ENCODE assay signal across 32 cellular contexts in genomic region chr11:134486704-134487103, GRCh38.
"Had no signal": no experiment of that assay in that cellular context is flagged by ENCODE, and none has a peak within 500 bp of the region (broad histone marks: within the 10 kb centered on the region; RNA-seq: fewer than 3 reads in every experiment).

No MANE protein-coding gene starts in this region.

- H3K27ac ChIP-seq: adrenal gland, body of pancreas, colonic mucosa, epithelial cell of prostate, WERI-Rb-1 had no signal

- ATAC-seq: activated CD4-positive, CD25-positive, alpha-beta regulatory T cell treated with anti-CD3 and anti-CD28 coated beads, Interleukin-2, amount 50 U/mL, for 24 hours; activated CD8-positive, alpha-beta T cell treated with anti-CD3 and anti-CD28 coated beads for 36 hours; activated naive CD8-positive, alpha-beta T cell treated with anti-CD3 and anti-CD28 coated beads, Interleukin-2, amount 50 U/mL, for 24 hours; body of pancreas had no signal

- H3K4me1 ChIP-seq: adrenal gland, body of pancreas, colonic mucosa had no signal

- H3K4me3 Mint-ChIP-seq: activated B cell treated with CpG ODN at 0.5 μM for 24 hours; activated CD8-positive, alpha-beta T cell treated with anti-CD3 and anti-CD28 coated beads for 36 hours; activated naive CD4-positive, alpha-beta T cell treated with anti-CD3 and anti-CD28 coated beads for 36 hours; activated naive CD4-positive, alpha-beta T cell treated with anti-CD3 and anti-CD28 coated beads, Interleukin-2, amount 50 U/mL, for 24 hours; activated naive CD8-positive, alpha-beta T cell treated with anti-CD3 and anti-CD28 coated beads for 36 hours; activated naive CD8-positive, alpha-beta T cell treated with anti-CD3 and anti-CD28 coated beads, Interleukin-2, amount 50 U/mL, for 24 hours; activated T-helper 1 cell treated with anti-CD3 and anti-CD28 coated beads, Interleukin-12 subunit alpha, Interleukin-12 subunit beta, Interleukin-2, Interleukin-4 antibody, amounts not matched to agents 30 ng/mL and 10 ng/mL and 1 ng/mL, durations not matched to agents 14 hours and 24 hours and 36 hours had no signal

- H3K27ac Mint-ChIP-seq: activated B cell treated with CpG ODN at 0.5 μM for 24 hours; activated CD8-positive, alpha-beta T cell treated with anti-CD3 and anti-CD28 coated beads for 36 hours; activated naive CD4-positive, alpha-beta T cell treated with anti-CD3 and anti-CD28 coated beads for 36 hours; activated naive CD4-positive, alpha-beta T cell treated with anti-CD3 and anti-CD28 coated beads, Interleukin-2, amount 50 U/mL, for 24 hours; activated naive CD8-positive, alpha-beta T cell treated with anti-CD3 and anti-CD28 coated beads for 36 hours; activated naive CD8-positive, alpha-beta T cell treated with anti-CD3 and anti-CD28 coated beads, Interleukin-2, amount 50 U/mL, for 24 hours; activated T-helper 1 cell treated with anti-CD3 and anti-CD28 coated beads, Interleukin-12 subunit alpha, Interleukin-12 subunit beta, Interleukin-2, Interleukin-4 antibody, amounts not matched to agents 30 ng/mL and 10 ng/mL and 1 ng/mL, durations not matched to agents 14 hours and 24 hours and 36 hours; activated T-helper 2 cell treated with anti-CD3 and anti-CD28 coated beads, Interferon-gamma antibody, Interleukin-2, Interleukin-4, amounts not matched to agents 10 μg/mL and 5 μg/mL and 100 μg/mL, durations not matched to agents 14 hours and 24 hours and 36 hours had no signal

- H3K9me3 Mint-ChIP-seq: activated B cell treated with CpG ODN at 0.5 μM for 24 hours; activated CD8-positive, alpha-beta T cell treated with anti-CD3 and anti-CD28 coated beads for 36 hours; activated naive CD4-positive, alpha-beta T cell treated with anti-CD3 and anti-CD28 coated beads for 36 hours; activated naive CD4-positive, alpha-beta T cell treated with anti-CD3 and anti-CD28 coated beads, Interleukin-2, amount 50 U/mL, for 24 hours; activated naive CD8-positive, alpha-beta T cell treated with anti-CD3 and anti-CD28 coated beads for 36 hours; activated naive CD8-positive, alpha-beta T cell treated with anti-CD3 and anti-CD28 coated beads, Interleukin-2, amount 50 U/mL, for 24 hours; activated T-helper 1 cell treated with anti-CD3 and anti-CD28 coated beads, Interleukin-12 subunit alpha, Interleukin-12 subunit beta, Interleukin-2, Interleukin-4 antibody, amounts not matched to agents 30 ng/mL and 10 ng/mL and 1 ng/mL, durations not matched to agents 14 hours and 24 hours and 36 hours; activated T-helper 2 cell treated with anti-CD3 and anti-CD28 coated beads, Interferon-gamma antibody, Interleukin-2, Interleukin-4, amounts not matched to agents 10 μg/mL and 5 μg/mL and 100 μg/mL, durations not matched to agents 14 hours and 24 hours and 36 hours had no signal

- H3K36me3 ChIP-seq: adrenal gland, colonic mucosa, WERI-Rb-1 had no signal

- DNase-seq: activated B cell treated with CpG ODN at 0.5 μM for 24 hours; activated CD4-positive, alpha-beta T cell treated with anti-CD3 and anti-CD28 coated beads for 48 hours; activated CD4-positive, alpha-beta T cell treated with anti-CD3 and anti-CD28 coated beads, Interleukin-2, amount 50 U/mL, for 1 hour; activated CD4-positive, alpha-beta T cell treated with anti-CD3 and anti-CD28 coated beads, Interleukin-2, amount 50 U/mL, for 48 hours; activated CD8-positive, alpha-beta memory T cell treated with anti-CD3 and anti-CD28 coated beads for 24 hours; activated CD8-positive, alpha-beta memory T cell treated with anti-CD3 and anti-CD28 coated beads, Interleukin-2, amount 50 U/mL, for 4 hours; activated CD8-positive, alpha-beta T cell treated with anti-CD3 and anti-CD28 coated beads for 36 hours; activated effector memory CD4-positive, alpha-beta T cell treated with anti-CD3 and anti-CD28 coated beads, Interleukin-2, amount 50 U/mL, for 16 hours; activated naive CD4-positive, alpha-beta T cell treated with anti-CD3 and anti-CD28 coated beads for 36 hours; activated naive CD8-positive, alpha-beta T cell treated with anti-CD3 and anti-CD28 coated beads for 36 hours; activated naive CD8-positive, alpha-beta T cell treated with anti-CD3 and anti-CD28 coated beads, Interleukin-2, amount 50 U/mL, for 24 hours; activated T-cell treated with anti-CD3 and anti-CD28 coated beads, Interleukin-2, amount 50 U/mL, for 48 hours; amygdala; aorta; body of pancreas; central memory CD4-positive, alpha-beta T cell; cerebellar nuclear complex; colonic mucosa; effector CD8-positive, alpha-beta T cell; foreskin fibroblast; T-helper 2 cell; T-helper 9 cell; WERI-Rb-1 had no signal

- H3K27me3 Mint-ChIP-seq: activated B cell treated with CpG ODN at 0.5 μM for 24 hours; activated CD8-positive, alpha-beta T cell treated with anti-CD3 and anti-CD28 coated beads for 36 hours had no signal

- H3K36me3 Mint-ChIP-seq: activated naive CD4-positive, alpha-beta T cell treated with anti-CD3 and anti-CD28 coated beads, Interleukin-2, amount 50 U/mL, for 24 hours; activated naive CD8-positive, alpha-beta T cell treated with anti-CD3 and anti-CD28 coated beads for 36 hours had no signal

- FAIRE-seq: endometrium, endothelial cell of umbilical vein, frontal cortex had no signal

- H3K4me3 ChIP-seq: adrenal gland, body of pancreas, colonic mucosa had no signal

- H3K4me1 Mint-ChIP-seq: activated B cell treated with CpG ODN at 0.5 μM for 24 hours; activated naive CD4-positive, alpha-beta T cell treated with anti-CD3 and anti-CD28 coated beads, Interleukin-2, amount 50 U/mL, for 24 hours; activated naive CD8-positive, alpha-beta T cell treated with anti-CD3 and anti-CD28 coated beads for 36 hours; activated naive CD8-positive, alpha-beta T cell treated with anti-CD3 and anti-CD28 coated beads, Interleukin-2, amount 50 U/mL, for 24 hours had no signal

- H3K27me3 ChIP-seq: adrenal gland, body of pancreas, colonic mucosa had no signal

- H3K9me3 ChIP-seq: adrenal gland, body of pancreas, colonic mucosa had no signal
